26 cellular contexts compared by ENCODE assay signal in the genomic region with DNA sequence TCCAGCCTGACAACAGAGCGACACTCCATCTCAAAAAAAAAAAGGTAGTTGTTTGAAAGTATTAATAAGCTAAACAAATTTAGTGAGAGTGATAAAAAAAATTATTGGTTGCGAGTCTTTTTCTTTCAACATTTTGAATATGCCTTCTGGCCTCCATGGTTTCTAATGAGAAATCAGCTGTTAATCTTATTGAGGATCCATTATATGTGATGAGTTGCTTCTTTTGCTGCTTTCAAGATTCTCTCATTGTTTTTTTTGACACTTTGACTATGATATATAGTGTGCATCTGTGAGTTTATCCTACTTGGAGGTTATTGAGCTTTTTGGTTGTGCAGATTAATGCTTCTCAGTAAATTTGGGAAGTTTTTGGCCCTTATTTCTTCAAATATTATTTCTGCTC.
"Had no signal": no experiment of that assay in that cellular context is flagged by ENCODE, and none has a peak within 500 bp of the region (broad histone marks: within the 10 kb centered on the region; RNA-seq: fewer than 3 reads in every experiment).

No MANE protein-coding gene starts in this region.

- H3K27ac ChIP-seq: epithelial cell of prostate, esophagus squamous epithelium, gastrocnemius medialis, heart right ventricle, left lung, lower lobe of right lung had no signal

- H3K27me3 ChIP-seq: esophagus squamous epithelium, gastrocnemius medialis, heart right ventricle, left lung had no signal

- H3K9me3 ChIP-seq: esophagus squamous epithelium, gastrocnemius medialis, left lung, lower lobe of right lung, mucosa of descending colon had no signal

- ATAC-seq: effector memory CD8-positive, alpha-beta T cell; esophagus mucosa; gastrocnemius medialis; heart right ventricle; left cardiac atrium; left lung; left ventricle myocardium superior; lower lobe of right lung; mucosa of descending colon; naive thymus-derived CD8-positive, alpha-beta T cell had no signal

- H3K4me3 ChIP-seq: esophagus squamous epithelium, gastrocnemius medialis, heart right ventricle, left lung, lower lobe of right lung, mucosa of descending colon had no signal

- H3K4me1 ChIP-seq: esophagus squamous epithelium, gastrocnemius medialis, heart right ventricle, left lung, lower lobe of right lung had no signal

- FAIRE-seq: endometrium, islet of Langerhans, keratinocyte had no signal

- DNase-seq: cortex of kidney; effector CD8-positive, alpha-beta T cell; effector memory CD8-positive, alpha-beta T cell; endodermal cell; erythroblast; esophagus squamous epithelium; foreskin fibroblast; foreskin melanocyte; gastrocnemius medialis; glutamatergic neuron; head of caudate nucleus; heart right ventricle; hippocampal formation; left cardiac atrium; left lung; left ventricle myocardium superior; lower lobe of right lung; mesenchymal stem cell; mucosa of descending colon; naive B cell; naive thymus-derived CD8-positive, alpha-beta T cell had no signal

- H3K36me3 ChIP-seq: esophagus squamous epithelium, gastrocnemius medialis, heart right ventricle, left lung, lower lobe of right lung had no signal
